7 cellular contexts compared by ENCODE assay signal in genomic region chr11:132555617-132556016, GRCh38.
"Had no signal": no experiment of that assay in that cellular context is flagged by ENCODE, and none has a peak within 500 bp of the region (broad histone marks: within the 10 kb centered on the region; RNA-seq: fewer than 3 reads in every experiment).

No MANE protein-coding gene starts in this region.

- FAIRE-seq: G401.6, GM12878, GM12891, GM12892, GM18507, GM19239 had no signal

- ATAC-seq: GM12878 had no signal

- DNase-seq: GDM1 had no signal

- H3K4me3 ChIP-seq: GM12878 had no signal
